Comparison of ENCODE assay signal across 15 cellular contexts in the genomic region with DNA sequence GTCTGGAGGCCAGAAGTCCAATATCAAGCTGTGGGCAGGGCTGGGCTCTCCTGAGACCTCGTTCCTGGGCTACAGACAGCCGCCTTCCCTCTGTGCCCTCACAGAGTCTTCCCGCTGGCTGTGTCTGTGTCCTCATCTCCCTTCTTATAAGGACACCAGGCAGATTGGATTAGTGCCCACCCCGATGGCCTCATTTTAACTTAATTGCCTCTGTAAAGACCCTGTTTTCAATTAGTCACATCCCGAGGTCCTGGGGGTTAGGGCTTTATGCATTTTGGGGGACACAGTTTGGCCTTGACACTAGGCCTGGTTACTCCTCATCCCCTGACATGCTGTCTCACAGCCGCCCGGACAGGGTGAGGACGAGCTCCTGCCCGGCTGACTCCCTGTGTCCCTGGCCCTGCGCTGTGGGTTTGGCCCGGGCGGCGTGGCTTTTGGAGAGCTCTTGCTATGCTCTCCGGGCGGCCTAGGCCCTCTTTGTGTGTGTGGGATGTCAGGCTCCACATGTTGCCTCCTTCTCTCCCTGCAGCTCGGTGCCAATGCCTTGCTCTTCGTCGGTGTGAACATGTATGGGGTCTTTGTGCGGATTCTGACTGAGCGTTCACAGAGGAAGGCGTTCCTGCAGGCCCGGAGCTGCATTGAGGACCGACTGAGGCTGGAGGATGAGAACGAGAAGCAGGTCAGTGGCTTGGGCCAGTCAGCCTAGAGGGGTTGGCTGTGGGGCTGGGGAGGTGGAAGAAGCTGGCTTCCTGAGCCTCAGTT.
"Had no signal": no experiment of that assay in that cellular context is flagged by ENCODE, and none has a peak within 500 bp of the region (broad histone marks: within the 10 kb centered on the region; RNA-seq: fewer than 3 reads in every experiment).

No MANE protein-coding gene starts in this region.

- H3K4me1 ChIP-seq: prostate gland, sigmoid colon, upper lobe of right lung had no signal

- H3K9me3 ChIP-seq: heart right ventricle, prostate gland, sigmoid colon, upper lobe of right lung had no signal

- H3K4me3 ChIP-seq: heart right ventricle, prostate gland, sigmoid colon, upper lobe of right lung had no signal

- ATAC-seq: activated CD8-positive, alpha-beta T cell treated with anti-CD3 and anti-CD28 coated beads for 36 hours; activated naive CD4-positive, alpha-beta T cell treated with anti-CD3 and anti-CD28 coated beads, Interleukin-2, amount 50 U/mL, for 72 hours; heart right ventricle; stimulated activated naive CD8-positive, alpha-beta T cell treated with anti-CD3 and anti-CD28 coated beads, Interleukin-15, Interleukin-2, amounts not matched to agents 100 U/mL and 50 U/mL, for 24 hours; upper lobe of right lung had no signal

- H3K27ac ChIP-seq: heart right ventricle, prostate gland, sigmoid colon, upper lobe of right lung had no signal

- H3K27me3 ChIP-seq: heart right ventricle, sigmoid colon, upper lobe of right lung had no signal

- DNase-seq: activated CD4-positive, alpha-beta T cell treated with anti-CD3 and anti-CD28 coated beads for 1 hour; activated CD8-positive, alpha-beta T cell treated with anti-CD3 and anti-CD28 coated beads for 36 hours; activated T-cell treated with anti-CD3 and anti-CD28 coated beads for 4 hours; amygdala; cerebellar nuclear complex; foreskin melanocyte; heart right ventricle; SHP77 treated with DMSO at 0.1 percent for 48 hours; sigmoid colon; stimulated activated CD4-positive, alpha-beta T cell treated with anti-CD3 and anti-CD28 coated beads, Interleukin-12 subunit alpha, Interleukin-12 subunit beta, amount 100 ng/mL, for 4 hours; stimulated activated naive CD8-positive, alpha-beta T cell treated with anti-CD3 and anti-CD28 coated beads, Interleukin-15, Interleukin-2, amounts not matched to agents 100 U/mL and 50 U/mL, for 24 hours; SW 1271; upper lobe of right lung had no signal

- H3K36me3 ChIP-seq: heart right ventricle, prostate gland, sigmoid colon, upper lobe of right lung had no signal
